30 cellular contexts compared by ENCODE assay signal in genomic region chr1:11461738-11462137, GRCh38. TPM values are rescaled to one million over a fixed set of nuclear protein-coding genes. Genes with fewer than 3 reads are reported as not detected.
"Had no signal": no experiment of that assay in that cellular context is flagged by ENCODE, and none has a peak within 500 bp of the region (broad histone marks: within the 10 kb centered on the region; RNA-seq: fewer than 3 reads in every experiment).

No MANE protein-coding gene starts in this region.

- H3K9me3 Mint-ChIP-seq: activated CD4-positive, alpha-beta T cell treated with anti-CD3 and anti-CD28 coated beads, Interleukin-2, amount 10 ng/mL, durations not matched to agents 24 days and 14 days; activated CD8-positive, alpha-beta T cell treated with anti-CD3 and anti-CD28 coated beads for 36 hours; activated naive CD4-positive, alpha-beta T cell treated with anti-CD3 and anti-CD28 coated beads, Interleukin-2, amount 10 ng/mL, durations not matched to agents 7 days and 5 days; activated naive CD8-positive, alpha-beta T cell treated with anti-CD3 and anti-CD28 coated beads, Interleukin-2, amount 50 U/mL, for 24 hours; activated T-cell treated with anti-CD3 and anti-CD28 coated beads, Interleukin-2, amount 50 U/mL, for 24 hours; activated T-helper 1 cell treated with anti-CD3 and anti-CD28 coated beads, Interleukin-12 subunit alpha, Interleukin-12 subunit beta, Interleukin-2, Interleukin-4 antibody, amounts not matched to agents 30 ng/mL and 10 ng/mL and 1 ng/mL, durations not matched to agents 14 hours and 24 hours and 36 hours; central memory CD8-positive, alpha-beta T cell; T-helper 1 cell treated with Interleukin-12 subunit alpha and Interleukin-12 subunit beta and Interleukin-4 antibody, amounts not matched to agents 30 μg/mL and 1 μg/mL, for 36 hours; T-helper 2 cell treated with Interferon-gamma antibody and Interleukin-4, amounts not matched to agents 5 μg/mL and 100 μg/mL, for 36 hours had no signal

- H3K9ac ChIP-seq: SK-N-SH had no signal

- FAIRE-seq: TTC549 had no signal

- H3K4me1 Mint-ChIP-seq: activated CD4-positive, alpha-beta T cell treated with anti-CD3 and anti-CD28 coated beads, Interleukin-2, amount 10 ng/mL, durations not matched to agents 24 days and 14 days; central memory CD8-positive, alpha-beta T cell had no signal

- H3K9me3 ChIP-seq: colonic mucosa, Peyer's patch, SJSA1, SK-N-SH had no signal

- ATAC-seq: activated CD8-positive, alpha-beta T cell treated with anti-CD3 and anti-CD28 coated beads for 36 hours; activated naive CD8-positive, alpha-beta T cell treated with anti-CD3 and anti-CD28 coated beads, Interleukin-2, amount 50 U/mL, for 24 hours; PC-3 had no signal

- H3K4me3 Mint-ChIP-seq: activated CD4-positive, alpha-beta T cell treated with anti-CD3 and anti-CD28 coated beads, Interleukin-2, amount 10 ng/mL, durations not matched to agents 24 days and 14 days; activated CD8-positive, alpha-beta T cell treated with anti-CD3 and anti-CD28 coated beads for 36 hours; activated naive CD4-positive, alpha-beta T cell treated with anti-CD3 and anti-CD28 coated beads, Interleukin-2, amount 10 ng/mL, durations not matched to agents 7 days and 5 days; activated naive CD8-positive, alpha-beta T cell; activated naive CD8-positive, alpha-beta T cell treated with anti-CD3 and anti-CD28 coated beads, Interleukin-2, amount 50 U/mL, for 24 hours; activated T-cell treated with anti-CD3 and anti-CD28 coated beads, Interleukin-2, amount 50 U/mL, for 24 hours; activated T-helper 1 cell treated with anti-CD3 and anti-CD28 coated beads, Interleukin-12 subunit alpha, Interleukin-12 subunit beta, Interleukin-2, Interleukin-4 antibody, amounts not matched to agents 30 ng/mL and 10 ng/mL and 1 ng/mL, durations not matched to agents 14 hours and 24 hours and 36 hours; central memory CD8-positive, alpha-beta T cell; T-helper 1 cell treated with Interleukin-12 subunit alpha and Interleukin-12 subunit beta and Interleukin-4 antibody, amounts not matched to agents 30 μg/mL and 1 μg/mL, for 36 hours; T-helper 2 cell treated with Interferon-gamma antibody and Interleukin-4, amounts not matched to agents 5 μg/mL and 100 μg/mL, for 36 hours had no signal

- H3K4me1 ChIP-seq: colonic mucosa, Peyer's patch, SJSA1 had no signal

- H3K36me3 Mint-ChIP-seq: activated naive CD4-positive, alpha-beta T cell treated with anti-CD3 and anti-CD28 coated beads, Interleukin-2, amount 10 ng/mL, durations not matched to agents 7 days and 5 days; activated naive CD8-positive, alpha-beta T cell had no signal

- H3K4me3 ChIP-seq: cardiac muscle cell, colonic mucosa, Peyer's patch, SJSA1 had no signal

- H3K27me3 ChIP-seq: colonic mucosa, Peyer's patch had no signal

- H3K27me3 Mint-ChIP-seq: activated CD8-positive, alpha-beta T cell treated with anti-CD3 and anti-CD28 coated beads for 36 hours had no signal

- H3K27ac ChIP-seq: cardiac muscle cell, colonic mucosa, Peyer's patch, SJSA1 had no signal

- H3K36me3 ChIP-seq: cardiac muscle cell, colonic mucosa, Peyer's patch, SJSA1 had no signal

- H3K27ac Mint-ChIP-seq: activated CD4-positive, alpha-beta T cell treated with anti-CD3 and anti-CD28 coated beads, Interleukin-2, amount 10 ng/mL, durations not matched to agents 24 days and 14 days; activated CD8-positive, alpha-beta T cell treated with anti-CD3 and anti-CD28 coated beads for 36 hours; activated naive CD4-positive, alpha-beta T cell treated with anti-CD3 and anti-CD28 coated beads, Interleukin-2, amount 10 ng/mL, durations not matched to agents 7 days and 5 days; activated naive CD8-positive, alpha-beta T cell; activated naive CD8-positive, alpha-beta T cell treated with anti-CD3 and anti-CD28 coated beads, Interleukin-2, amount 50 U/mL, for 24 hours; activated T-cell treated with anti-CD3 and anti-CD28 coated beads, Interleukin-2, amount 50 U/mL, for 24 hours; activated T-helper 1 cell treated with anti-CD3 and anti-CD28 coated beads, Interleukin-12 subunit alpha, Interleukin-12 subunit beta, Interleukin-2, Interleukin-4 antibody, amounts not matched to agents 30 ng/mL and 10 ng/mL and 1 ng/mL, durations not matched to agents 14 hours and 24 hours and 36 hours; T-helper 1 cell treated with Interleukin-12 subunit alpha and Interleukin-12 subunit beta and Interleukin-4 antibody, amounts not matched to agents 30 μg/mL and 1 μg/mL, for 36 hours; T-helper 2 cell treated with Interferon-gamma antibody and Interleukin-4, amounts not matched to agents 5 μg/mL and 100 μg/mL, for 36 hours had no signal

- DNase-seq: activated CD4-positive, alpha-beta T cell treated with anti-CD3 and anti-CD28 coated beads, Interleukin-2, amount 10 ng/mL, durations not matched to agents 24 days and 14 days; activated CD4-positive, alpha-beta T cell treated with anti-CD3 and anti-CD28 coated beads, Interleukin-2, amount 50 U/mL, for 4 hours; activated CD8-positive, alpha-beta T cell treated with anti-CD3 and anti-CD28 coated beads for 36 hours; activated naive CD4-positive, alpha-beta T cell treated with anti-CD3 and anti-CD28 coated beads, Interleukin-2, amount 10 ng/mL, durations not matched to agents 7 days and 5 days; activated naive CD8-positive, alpha-beta T cell treated with anti-CD3 and anti-CD28 coated beads, Interleukin-2, amount 50 U/mL, for 24 hours; activated T-cell treated with anti-CD3 and anti-CD28 coated beads, Interleukin-2, amount 50 U/mL, for 24 hours; amniotic stem cell; aorta; colonic mucosa; NCI-H1092 treated with DMSO at 0.1 percent for 48 hours; NCI-H146; NCI-H1930; NCI-H2081 treated with DMSO at 0.1 percent for 48 hours; NCI-H2227 treated with DMSO at 0.1 percent for 48 hours; NCI-H510A treated with DMSO at 0.1 percent for 48 hours; NCI-H748 treated with DMSO at 0.1 percent for 48 hours; NK-92 treated with Interleukin-12 subunit alpha and Interleukin-12 subunit beta, amount 100 ng/mL, for 24 hours; PC-3; Peyer's patch; SHP77 treated with DMSO at 0.1 percent for 48 hours; SK-N-SH had no signal

- H3K4me2 ChIP-seq: SK-N-SH had no signal

RNA-seq across cellular contexts. Expression of gene DISP3, which starts 17.2 kb away (rescaled TPM):
- total RNA-seq: LHCN-M2, SJSA1 had no signal
- polyA plus RNA-seq: aorta had no signal
